In genomic region chr1:157490337-157491165, GRCh38 we compare ENCODE assay signal across 1 cellular context.
TF ChIP-seq lines count a peak whose summit lies in the region.

No MANE protein-coding gene starts in this region.

TF ChIP-seq in H1, 55 proteins besides CTCF, POLR2A, EP300 and RAD21 (continued from another document):
- TF ChIP-seq MAFK (IDR thresholded peaks at IDR 0.05; ENCODE audit: low read depth, low read length) (no peak), CHD7 (IDR thresholded peaks at IDR 0.05; ENCODE audit: insufficient replicate concordance, low read length) (no peak)
